Comparison of ENCODE assay signal across 1 cellular context in the genomic region with DNA sequence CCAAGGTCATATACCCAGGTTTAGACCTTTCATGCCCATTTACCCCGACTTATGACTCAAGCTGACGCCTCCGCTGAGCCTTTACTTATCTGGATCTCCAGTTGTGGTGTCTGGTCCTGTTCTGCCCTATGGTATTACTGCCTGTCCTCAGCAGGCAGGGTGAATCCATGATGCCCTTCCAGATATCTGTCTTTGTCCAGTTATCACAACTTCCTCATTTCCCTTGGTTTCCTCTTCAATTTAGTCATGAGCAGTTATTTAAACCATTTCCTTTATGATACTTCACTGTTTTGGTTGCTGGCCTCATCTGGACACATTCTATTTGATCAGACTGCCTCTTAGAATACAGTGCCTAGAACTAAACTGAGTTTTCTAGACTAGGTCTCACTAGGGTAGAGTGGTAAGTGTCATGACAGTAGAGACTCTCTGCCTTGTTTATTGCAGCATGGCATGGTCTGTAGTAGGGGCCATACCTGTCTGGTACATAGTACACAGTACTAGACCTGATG.
TF ChIP-seq lines count a peak whose summit lies in the region.

No MANE protein-coding gene starts in this region.

TF ChIP-seq in K562, 482 proteins besides CTCF, POLR2A, EP300 and RAD21 (continued from another document and continues in another):
- TF ChIP-seq, protein P1, sequence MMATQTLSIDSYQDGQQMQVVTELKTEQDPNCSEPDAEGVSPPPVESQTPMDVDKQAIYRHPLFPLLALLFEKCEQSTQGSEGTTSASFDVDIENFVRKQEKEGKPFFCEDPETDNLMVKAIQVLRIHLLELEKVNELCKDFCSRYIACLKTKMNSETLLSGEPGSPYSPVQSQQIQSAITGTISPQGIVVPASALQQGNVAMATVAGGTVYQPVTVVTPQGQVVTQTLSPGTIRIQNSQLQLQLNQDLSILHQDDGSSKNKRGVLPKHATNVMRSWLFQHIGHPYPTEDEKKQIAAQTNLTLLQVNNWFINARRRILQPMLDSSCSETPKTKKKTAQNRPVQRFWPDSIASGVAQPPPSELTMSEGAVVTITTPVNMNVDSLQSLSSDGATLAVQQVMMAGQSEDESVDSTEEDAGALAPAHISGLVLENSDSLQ (IDR thresholded peaks at IDR 0.05) = no peak
- TF ChIP-seq SMARCA4 (IDR thresholded peaks at IDR 0.05) = peak; percentile 75
- no peak for TF ChIP-seq DNMT1 (IDR thresholded peaks at IDR 0.05)
- no peak for TF ChIP-seq PRPF4 (IDR thresholded peaks at IDR 0.05; ENCODE audit: insufficient read depth, low read depth, low read length, poor library complexity, severe bottlenecking)
- peak; percentile 51; the same call in 1 of the 2 replicates for TF ChIP-seq SPI1 (IDR thresholded peaks at IDR 0.05; ENCODE audit: borderline replicate concordance, low read depth, low read length)
- no peak for TF ChIP-seq PTBP1 (IDR thresholded peaks at IDR 0.05; ENCODE audit: low read depth, low read length)
- no peak for TF ChIP-seq DIDO1 (tag; IDR thresholded peaks at IDR 0.05; ENCODE audit: low read depth)
- no peak for TF ChIP-seq ASH1L (IDR thresholded peaks at IDR 0.05; ENCODE audit: borderline replicate concordance, low read depth, partially characterized antibody)
- TF ChIP-seq MTA3 (IDR thresholded peaks at IDR 0.05; ENCODE audit: borderline replicate concordance) = peak; percentile 59; the same call in 1 of the 2 replicates
- peak; percentile 38; the same call in 1 of the 2 replicates for TF ChIP-seq STAT5A (IDR thresholded peaks at IDR 0.05; ENCODE audit: borderline replicate concordance, low read length)
- no peak for TF ChIP-seq PURB (CRISPR knock-in tag; IDR thresholded peaks at IDR 0.05; ENCODE audit: low read depth)
- peak; percentile 80 to 85 for TF ChIP-seq KDM1A (IDR thresholded peaks at IDR 0.05)
- no peak for TF ChIP-seq PCBP2 (IDR thresholded peaks at IDR 0.05; ENCODE audit: low read depth, low read length, poor library complexity, severe bottlenecking)
- no peak for TF ChIP-seq KAT8 (IDR thresholded peaks at IDR 0.05; ENCODE audit: low read depth)
- TF ChIP-seq ATF1 (CRISPR knock-in tag; IDR thresholded peaks at IDR 0.05) = no peak
- TF ChIP-seq ATF1 (tag; IDR thresholded peaks at IDR 0.05) = no peak
- no peak for TF ChIP-seq RBM22 (IDR thresholded peaks at IDR 0.05; ENCODE audit: low read depth, low read length, poor library complexity, severe bottlenecking)
- peak; percentile 85 for TF ChIP-seq FOSL1 (tag; conservative IDR thresholded peaks at IDR 0.05)
- TF ChIP-seq HNRNPH1 (optimal IDR thresholded peaks at IDR 0.05; ENCODE audit: low read depth, low read length) = no peak
- TF ChIP-seq MTA2 (IDR thresholded peaks at IDR 0.05; ENCODE audit: low read depth) = peak; percentile 58; the same call in 1 of the 2 replicates
- TF ChIP-seq, protein P2, sequence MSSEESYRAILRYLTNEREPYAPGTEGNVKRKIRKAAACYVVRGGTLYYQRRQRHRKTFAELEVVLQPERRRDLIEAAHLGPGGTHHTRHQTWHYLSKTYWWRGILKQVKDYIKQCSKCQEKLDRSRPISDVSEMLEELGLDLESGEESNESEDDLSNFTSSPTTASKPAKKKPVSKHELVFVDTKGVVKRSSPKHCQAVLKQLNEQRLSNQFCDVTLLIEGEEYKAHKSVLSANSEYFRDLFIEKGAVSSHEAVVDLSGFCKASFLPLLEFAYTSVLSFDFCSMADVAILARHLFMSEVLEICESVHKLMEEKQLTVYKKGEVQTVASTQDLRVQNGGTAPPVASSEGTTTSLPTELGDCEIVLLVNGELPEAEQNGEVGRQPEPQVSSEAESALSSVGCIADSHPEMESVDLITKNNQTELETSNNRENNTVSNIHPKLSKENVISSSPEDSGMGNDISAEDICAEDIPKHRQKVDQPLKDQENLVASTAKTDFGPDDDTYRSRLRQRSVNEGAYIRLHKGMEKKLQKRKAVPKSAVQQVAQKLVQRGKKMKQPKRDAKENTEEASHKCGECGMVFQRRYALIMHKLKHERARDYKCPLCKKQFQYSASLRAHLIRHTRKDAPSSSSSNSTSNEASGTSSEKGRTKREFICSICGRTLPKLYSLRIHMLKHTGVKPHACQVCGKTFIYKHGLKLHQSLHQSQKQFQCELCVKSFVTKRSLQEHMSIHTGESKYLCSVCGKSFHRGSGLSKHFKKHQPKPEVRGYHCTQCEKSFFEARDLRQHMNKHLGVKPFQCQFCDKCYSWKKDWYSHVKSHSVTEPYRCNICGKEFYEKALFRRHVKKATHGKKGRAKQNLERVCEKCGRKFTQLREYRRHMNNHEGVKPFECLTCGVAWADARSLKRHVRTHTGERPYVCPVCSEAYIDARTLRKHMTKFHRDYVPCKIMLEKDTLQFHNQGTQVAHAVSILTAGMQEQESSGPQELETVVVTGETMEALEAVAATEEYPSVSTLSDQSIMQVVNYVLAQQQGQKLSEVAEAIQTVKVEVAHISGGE (CRISPR knock-in tag; IDR thresholded peaks at IDR 0.05) = no peak
- peak; percentile 88 for TF ChIP-seq ARID1B (IDR thresholded peaks at IDR 0.05)
- no peak for TF ChIP-seq ARHGAP35 (IDR thresholded peaks at IDR 0.05; ENCODE audit: partially characterized antibody)
- TF ChIP-seq PATZ1 (CRISPR knock-in tag; IDR thresholded peaks at IDR 0.05; ENCODE audit: borderline replicate concordance) = no peak
- no peak for TF ChIP-seq TAF9B (IDR thresholded peaks at IDR 0.05; ENCODE audit: partially characterized antibody)
- peak; percentile 65; the same call in 1 of the 2 replicates for TF ChIP-seq CTBP1 (IDR thresholded peaks at IDR 0.05; ENCODE audit: borderline replicate concordance)
- TF ChIP-seq CHCHD3 (CRISPR knock-in tag; IDR thresholded peaks at IDR 0.05) = no peak
- peak; percentile 71 for TF ChIP-seq HMBOX1 (IDR thresholded peaks at IDR 0.05)
- no peak for TF ChIP-seq ZC3H8 (IDR thresholded peaks at IDR 0.05)
- TF ChIP-seq ZNF707 (CRISPR knock-in tag; conservative IDR thresholded peaks at IDR 0.05) = no peak
- no peak for TF ChIP-seq USF1 (CRISPR knock-in tag; IDR thresholded peaks at IDR 0.05)
- TF ChIP-seq PTTG1 (tag; IDR thresholded peaks at IDR 0.05; ENCODE audit: low read depth) = no peak
- no peak for TF ChIP-seq SIN3B (IDR thresholded peaks at IDR 0.05; ENCODE audit: low read depth)
- TF ChIP-seq RFX5 (IDR thresholded peaks at IDR 0.05; ENCODE audit: low read depth, low read length) = no peak
- TF ChIP-seq JUN (IDR thresholded peaks at IDR 0.05; ENCODE audit: borderline replicate concordance, low read depth, low read length) = 0 out of 2 replicates have a peak, but pooled peaks have one; percentile 7
- TF ChIP-seq JUN (CRISPR knock-in tag; IDR thresholded peaks at IDR 0.05; ENCODE audit: borderline replicate concordance) = no peak
- peak; percentile 54; the same call in 1 of the 2 replicates for TF ChIP-seq SMARCC2 (IDR thresholded peaks at IDR 0.05; ENCODE audit: low read depth)
- TF ChIP-seq TCF15 (CRISPR knock-in tag; IDR thresholded peaks at IDR 0.05) = no peak
- no peak for TF ChIP-seq ZNF197 (CRISPR knock-in tag; IDR thresholded peaks at IDR 0.05; ENCODE audit: low read depth)
- TF ChIP-seq IRF9 (tag; IDR thresholded peaks at IDR 0.05) = no peak
